Comparison of ENCODE assay signal across 8 cellular contexts in the genomic region with DNA sequence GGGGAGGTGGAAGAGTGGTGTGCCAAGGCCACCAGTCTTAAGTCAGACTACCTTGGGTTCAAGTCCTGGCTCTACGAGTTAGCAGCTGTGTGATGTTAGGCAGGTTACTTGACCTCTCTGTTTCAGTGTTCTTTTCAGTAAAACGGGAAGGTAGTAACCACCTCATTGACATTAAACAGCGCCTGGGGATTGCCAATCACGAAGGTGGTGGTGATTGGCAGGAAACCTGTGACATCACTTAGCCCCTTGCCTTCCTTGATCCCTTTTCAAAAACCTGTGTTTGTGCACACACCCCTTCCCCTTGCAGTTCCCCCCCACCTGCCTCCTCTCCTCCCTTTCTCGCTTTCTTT. TPM values are rescaled to one million over a fixed set of nuclear protein-coding genes. Genes with fewer than 3 reads are reported as not detected.
DNase-seq lines count a peak whose midpoint lies in the region; ATAC-seq and TF ChIP-seq lines count a peak whose summit lies in the region.

No MANE protein-coding gene starts in this region.

- no peaks in the 10 kb centered on the region for H3K9me3 ChIP-seq in hepatocyte (ENCODE audit: low read depth)

- CTCF ChIA-PET in activated B cell treated with CpG ODN at 0.5 μM for 24 hours (lab: Charles Lee) = interaction anchor here (0.7 to 7.2 kb wide), 4 partner anchors 167 to 492 kb away, joined by 3 to 56 read pairs (median 13); no protein-coding TSS in a partner anchor

- no peaks in the 10 kb centered on the region for H3K9me2 ChIP-seq in hepatocyte (replicated peaks; ENCODE audit: insufficient read depth)

- no peak overlapping the region for H2AFZ ChIP-seq in hepatocyte

- peak overlapping the region; percentile 81 for H3K27ac Mint-ChIP-seq in activated B cell treated with CpG ODN at 0.5 μM for 24 hours

- H3K9me3 Mint-ChIP-seq in activated B cell treated with CpG ODN at 0.5 μM for 24 hours = no peaks in the 10 kb centered on the region

- peaks cover 86% of the 10 kb centered on the region for H3K4me1 ChIP-seq in hepatocyte (ENCODE audit: insufficient read depth)

- DNase-seq in activated B cell treated with CpG ODN at 0.5 μM for 24 hours = no peak
- no peak for DNase-seq in hepatocyte (ENCODE audit: low spot score)
- no peak for DNase-seq in mesenteric fat pad (ENCODE audit: low spot score)
- no peak for DNase-seq in NCI-H1105 treated with DMSO at 0.1 percent for 48 hours (lab: John Stamatoyannopoulos, UW)
- DNase-seq in GM20000 (ENCODE audit: low spot score) = no peak

- 64% methylated on average over 5 of the region's 5 CpGs for WGBS in hepatocyte (ENCODE audit: low lambda C conversion rate, missing lambda C conversion rate)

- H3K36me3 ChIP-seq in hepatocyte (replicated peaks; ENCODE audit: insufficient read depth, low read depth) = no peaks in the 10 kb centered on the region

- H3K27me3 ChIP-seq in hepatocyte = no peaks in the 10 kb centered on the region

- peak overlapping the region; percentile 3 for H3K4me3 Mint-ChIP-seq in activated B cell treated with CpG ODN at 0.5 μM for 24 hours

- H3K4me3 ChIP-seq in GM08714 (ENCODE audit: low read length) (peak overlapping the region; percentile 35; the same call in 1 of the 2 replicates), hepatocyte (no peak overlapping the region), skin epidermis (no peak overlapping the region)

- peaks cover 86% of the 10 kb centered on the region for H3K79me2 ChIP-seq in hepatocyte

- POLR2A ChIA-PET in activated B cell treated with CpG ODN at 0.5 μM for 24 hours (lab: Charles Lee) = interaction anchor here (0.6 to 1.2 kb wide), 4 partner anchors 17 to 352 kb away, joined by 3 to 4 read pairs (median 4); no protein-coding TSS in a partner anchor

- H3K4me1 Mint-ChIP-seq in activated B cell treated with CpG ODN at 0.5 μM for 24 hours = peaks cover 90% of the 10 kb centered on the region

- TF ChIP-seq CTCF in activated B cell treated with CpG ODN at 0.5 μM for 24 hours (IDR thresholded peaks at IDR 0.05) = no peak
- TF ChIP-seq CTCF in hepatocyte (IDR thresholded peaks at IDR 0.05; ENCODE audit: poor library complexity) = no peak
- no peak for TF ChIP-seq CTCF in GM20000 (IDR thresholded peaks at IDR 0.05; ENCODE audit: extremely low read depth, missing control alignments)

- no peak for ATAC-seq in activated B cell treated with CpG ODN at 0.5 μM for 24 hours (ENCODE audit: low read depth)
- ATAC-seq in GM19463 (IDR thresholded peaks at IDR 0.05; ENCODE audit: unreplicated experiment) = no peak

- H3K4me2 ChIP-seq in hepatocyte = peak overlapping the region; percentile 70

- H3K27ac ChIP-seq in hepatocyte (peak overlapping the region; percentile 91), skin epidermis (peak overlapping the region in 20 of 21 experiments; percentile 46 to 100 (median 92))

- peaks cover 54% of the 10 kb centered on the region for H4K20me1 ChIP-seq in hepatocyte (ENCODE audit: insufficient read depth, poor library complexity, severe bottlenecking)

- intact Hi-C loops in activated B cell treated with CpG ODN at 0.5 μM for 24 hours (cut with micrococcal nuclease) = loop anchor here (5.0 kb wide), 1 partner anchor 466 kb away; no protein-coding TSS in a partner anchor

- no peaks in the 10 kb centered on the region for H3K36me3 Mint-ChIP-seq in activated B cell treated with CpG ODN at 0.5 μM for 24 hours (ENCODE audit: low read depth)

- no peaks in the 10 kb centered on the region for H3K27me3 Mint-ChIP-seq in activated B cell treated with CpG ODN at 0.5 μM for 24 hours

RNA-seq across cellular contexts. Expression of a gene that starts 7.6 kb away (rescaled TPM):
- 14.5 and 15.9 TPM in 2 replicates for total RNA-seq in activated B cell treated with CpG ODN at 0.5 μM for 24 hours
- total RNA-seq in hepatocyte = 77.3 and 81.1 TPM in 2 replicates
- polyA plus RNA-seq in hepatocyte = 68.4 and 74.2 TPM in 2 replicates
- 41.9 TPM for total RNA-seq in mesenteric fat pad
